In the genomic region with DNA sequence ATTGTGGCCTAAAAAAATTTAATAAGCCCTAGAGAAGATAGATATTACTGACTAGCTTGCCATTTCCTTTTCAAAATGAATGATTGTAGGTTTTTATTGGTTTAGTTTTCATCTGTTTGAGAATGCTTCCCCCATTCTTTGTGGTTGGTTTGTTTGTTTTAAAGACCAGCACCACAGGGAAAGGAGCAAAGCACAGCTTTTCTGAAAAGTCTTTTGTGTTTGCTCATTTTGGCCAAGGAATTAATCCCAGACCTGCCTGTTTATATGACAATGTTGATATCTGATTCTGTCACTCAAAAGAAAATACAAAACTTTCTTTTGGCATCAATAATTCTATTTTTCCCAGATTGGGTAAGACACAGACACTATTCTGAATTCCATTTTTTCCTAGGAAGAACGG, we compare ENCODE assay signal across 30 cellular contexts.
DNase-seq lines count a peak whose midpoint lies in the region; FAIRE-seq and TF ChIP-seq lines count a peak whose summit lies in the region.
"Had no signal": no experiment of that assay in that cellular context is flagged by ENCODE, and none has a peak within 500 bp of the region (broad histone marks: within the 10 kb centered on the region; RNA-seq: fewer than 3 reads in every experiment).

No MANE protein-coding gene starts in this region.

- no peaks in the 10 kb centered on the region for H3K4me1 ChIP-seq in astrocyte (ENCODE audit: insufficient read depth, low read length)
- H3K4me1 ChIP-seq: breast epithelium, psoas muscle, transverse colon had no signal

- H3K27me3 ChIP-seq in astrocyte (ENCODE audit: insufficient read depth, low read length) = no peaks in the 10 kb centered on the region
- H3K27me3 ChIP-seq: breast epithelium, transverse colon had no signal

- H2AFZ ChIP-seq in astrocyte (ENCODE audit: low read depth, low read length) = no peak overlapping the region

- H3K4me1 Mint-ChIP-seq in astrocyte (ENCODE audit: low read depth, unreplicated experiment) = peaks cover 11% of the 10 kb centered on the region
- H3K4me1 Mint-ChIP-seq: CD14-positive monocyte; stimulated activated effector memory CD8-positive, alpha-beta T cell treated with anti-CD3 and anti-CD28 coated beads, Interleukin-12 subunit alpha, Interleukin-12 subunit beta, amount 100 ng/mL, for 72 hours had no signal

- H3K27me3 Mint-ChIP-seq in astrocyte (ENCODE audit: low read depth, unreplicated experiment) = no peaks in the 10 kb centered on the region
- H3K27me3 Mint-ChIP-seq: activated CD4-positive, alpha-beta memory T cell treated with anti-CD3 and anti-CD28 coated beads for 36 hours had no signal

- H4K20me1 ChIP-seq in astrocyte (ENCODE audit: insufficient read depth, low read length) = no peaks in the 10 kb centered on the region

- H3K4me3 ChIP-seq in astrocyte (ENCODE audit: insufficient read depth, low read depth, low read length) (no peak overlapping the region), fibroblast of villous mesenchyme (ENCODE audit: low read depth, low read length) (no peak overlapping the region)
- H3K4me3 ChIP-seq: breast epithelium, psoas muscle, transverse colon had no signal

- no peak overlapping the region for H3K27ac Mint-ChIP-seq in astrocyte (ENCODE audit: unreplicated experiment)
- H3K27ac Mint-ChIP-seq: activated CD4-positive, alpha-beta memory T cell treated with anti-CD3 and anti-CD28 coated beads for 36 hours; activated T-cell treated with anti-CD3 and anti-CD28 coated beads, Interleukin-2, amount 50 U/mL, for 72 hours; CD14-positive monocyte; stimulated activated effector memory CD8-positive, alpha-beta T cell treated with anti-CD3 and anti-CD28 coated beads, Interleukin-12 subunit alpha, Interleukin-12 subunit beta, amount 100 ng/mL, for 72 hours; T-helper 2 cell treated with Interferon-gamma antibody and Interleukin-4, amounts not matched to agents 5 μg/mL and 100 μg/mL, for 36 hours had no signal

- no peaks in the 10 kb centered on the region for H3K79me2 ChIP-seq in astrocyte (ENCODE audit: insufficient read depth, low read length)

- H3K9me3 Mint-ChIP-seq in astrocyte (ENCODE audit: unreplicated experiment) = peaks cover 7% of the 10 kb centered on the region

- no peak overlapping the region for H3K9ac ChIP-seq in astrocyte (ENCODE audit: low read length)

- DNase-seq in HCEC 1CT = peak; percentile 41
- DNase-seq in astrocyte (ENCODE audit: low read depth) = peak; percentile 70
- peak; percentile 62 for DNase-seq in fibroblast of villous mesenchyme (ENCODE audit: low read depth)
- peak; percentile 41 for DNase-seq in smooth muscle cell of the brain vasculature (ENCODE audit: low read depth, low spot score)
- DNase-seq in KG1 (lab: John Stamatoyannopoulos, UW) = no peak
- DNase-seq in foreskin melanocyte = no peak
- DNase-seq in NCI-H1694 treated with DMSO at 0.1 percent for 48 hours (lab: John Stamatoyannopoulos, UW) = no peak
- DNase-seq: activated CD4-positive, alpha-beta memory T cell treated with anti-CD3 and anti-CD28 coated beads for 36 hours; activated CD4-positive, alpha-beta T cell treated with anti-CD3 and anti-CD28 coated beads for 1 hour; activated naive CD4-positive, alpha-beta T cell; activated T-cell treated with anti-CD3 and anti-CD28 coated beads, Interleukin-2, amount 50 U/mL, for 72 hours; effector CD4-positive, alpha-beta T cell; foreskin fibroblast; GF-D8; head of caudate nucleus; kidney; left ventricle myocardium superior; MM.1S; NCI-H1105 treated with DMSO at 0.1 percent for 48 hours; NCI-H2081; NCI-H2227 treated with DMSO at 0.1 percent for 48 hours; NCI-H526 treated with DMSO at 0.1 percent for 48 hours; psoas muscle; Right ventricle myocardium superior; transverse colon had no signal

- no peak overlapping the region for H3K27ac ChIP-seq in astrocyte (ENCODE audit: low read depth, low read length)
- H3K27ac ChIP-seq: breast epithelium, psoas muscle, transverse colon had no signal

- H3K9me3 ChIP-seq in astrocyte (ENCODE audit: insufficient read depth, low read depth, low read length) = no peaks in the 10 kb centered on the region

- TF ChIP-seq CTCF in astrocyte (IDR thresholded peaks at IDR 0.05; ENCODE audit: insufficient read depth, low read depth, low read length) (no peak), fibroblast of villous mesenchyme (IDR thresholded peaks at IDR 0.05; ENCODE audit: insufficient read depth, low read depth, low read length) (no peak)

- peak; percentile 20 for FAIRE-seq in astrocyte (lab: Jason Lieb, UNC)
- FAIRE-seq: H1, kidney had no signal

- no peak overlapping the region for H3K4me2 ChIP-seq in astrocyte (ENCODE audit: low read length)

- H3K36me3 ChIP-seq in astrocyte (ENCODE audit: insufficient read depth, low read length) = no peaks in the 10 kb centered on the region
- H3K36me3 ChIP-seq: breast epithelium, transverse colon had no signal

- no peak overlapping the region for H3K4me3 Mint-ChIP-seq in astrocyte (ENCODE audit: unreplicated experiment)
- H3K4me3 Mint-ChIP-seq: activated CD4-positive, alpha-beta memory T cell treated with anti-CD3 and anti-CD28 coated beads for 36 hours; activated T-cell treated with anti-CD3 and anti-CD28 coated beads, Interleukin-2, amount 50 U/mL, for 72 hours; CD14-positive monocyte; stimulated activated effector memory CD8-positive, alpha-beta T cell treated with anti-CD3 and anti-CD28 coated beads, Interleukin-12 subunit alpha, Interleukin-12 subunit beta, amount 100 ng/mL, for 72 hours; T-helper 2 cell treated with Interferon-gamma antibody and Interleukin-4, amounts not matched to agents 5 μg/mL and 100 μg/mL, for 36 hours had no signal

- H3K36me3 Mint-ChIP-seq in astrocyte (ENCODE audit: low read depth, unreplicated experiment) = no peaks in the 10 kb centered on the region
- H3K36me3 Mint-ChIP-seq: activated CD4-positive, alpha-beta memory T cell treated with anti-CD3 and anti-CD28 coated beads for 36 hours; CD14-positive monocyte; stimulated activated effector memory CD8-positive, alpha-beta T cell treated with anti-CD3 and anti-CD28 coated beads, Interleukin-12 subunit alpha, Interleukin-12 subunit beta, amount 100 ng/mL, for 72 hours had no signal

Comparison
In these comparisons a context has a peak if more than half of its experiments do, and no peak if none do; other contexts are left out.
1. DNase-seq: peak in HCEC 1CT (single experiment), astrocyte (single experiment), fibroblast of villous mesenchyme (single experiment) and smooth muscle cell of the brain vasculature (single experiment); none in KG1 (single experiment), foreskin melanocyte (single experiment) and NCI-H1694 treated with DMSO at 0.1 percent for 48 hours (single experiment).